Comparison of ENCODE assay signal across 8 cellular contexts in genomic region chr17:79074650-79075432, GRCh38. TPM values are rescaled to one million over a fixed set of nuclear protein-coding genes. Genes with fewer than 3 reads are reported as not detected.
A peak's percentile ranks its signal among the peaks of the same experiment; 100 is the strongest.
DNase-seq lines count a peak whose midpoint lies in the region; ATAC-seq and TF ChIP-seq lines count a peak whose summit lies in the region.

Gene ENGASE (plus strand): TSS chr17:79074824. CDS start chr17:79074945, 121 bp downstream.

- peak within 1 kb of the TSS; percentile 88 for H2AFZ ChIP-seq in DND-41 (ENCODE audit: low read depth, low read length)

- H3K27me3 ChIP-seq in DND-41 (ENCODE audit: insufficient read depth, low read length, poor library complexity) = no peaks in the 10 kb centered on the region
- no peaks in the 10 kb centered on the region for H3K27me3 ChIP-seq in RWPE2 (ENCODE audit: insufficient read depth, poor library complexity, severe bottlenecking)

- no peaks in the 10 kb centered on the region for H3K79me2 ChIP-seq in DND-41 (ENCODE audit: insufficient read depth, low read length)

- H3K4me3 ChIP-seq in DND-41 (ENCODE audit: low read depth in 1 of 2, low read length in 2 of 2) (peak within 1 kb of the TSS; percentile 32 to 62; a peak in 3 of 4 replicates), RWPE2 (ENCODE audit: severe bottlenecking) (peak within 1 kb of the TSS; percentile 93), fibroblast of pulmonary artery (replicated peaks; ENCODE audit: low read depth, low read length) (peak within 1 kb of the TSS; percentile 66)

- H3K27me3 Mint-ChIP-seq in activated T-helper 2 cell treated with anti-CD3 and anti-CD28 coated beads, Interferon-gamma antibody, Interleukin-2, Interleukin-4, amounts not matched to agents 10 μg/mL and 5 μg/mL and 100 μg/mL, durations not matched to agents 14 hours and 24 hours and 36 hours (ENCODE audit: low read depth) = peaks cover 3% of the 10 kb centered on the region
- peaks cover 0 to 3% of the 10 kb centered on the region in 2 donors for H3K27me3 Mint-ChIP-seq in natural killer cell (ENCODE audit: low read depth in 2 of 2)
- H3K27me3 Mint-ChIP-seq in stimulated activated naive B cell treated with anti-CD40 and anti-IgM and Interleukin-4, amounts not matched to agents 10 μg/mL and 1 μg/mL and 100 μg/mL, for 72 hours = peaks cover 0 to 4% of the 10 kb centered on the region in 2 donors

- no peaks in the 10 kb centered on the region for H3K9me3 ChIP-seq in DND-41 (ENCODE audit: insufficient read depth, low read length, severe bottlenecking)
- H3K9me3 ChIP-seq in RWPE2 (ENCODE audit: severe bottlenecking) = no peaks in the 10 kb centered on the region

- H3K9me3 Mint-ChIP-seq in activated T-helper 2 cell treated with anti-CD3 and anti-CD28 coated beads, Interferon-gamma antibody, Interleukin-2, Interleukin-4, amounts not matched to agents 10 μg/mL and 5 μg/mL and 100 μg/mL, durations not matched to agents 14 hours and 24 hours and 36 hours = no peaks in the 10 kb centered on the region
- H3K9me3 Mint-ChIP-seq in natural killer cell = no peaks in the 10 kb centered on the region
- H3K9me3 Mint-ChIP-seq in stimulated activated naive B cell treated with anti-CD40 and anti-IgM and Interleukin-4, amounts not matched to agents 10 μg/mL and 1 μg/mL and 100 μg/mL, for 72 hours = no peaks in the 10 kb centered on the region

- DNase-seq in DND-41 (peak; percentile 90), GOT3 (lab: John Stamatoyannopoulos, UW) (peak; percentile 78), LoVo (ENCODE audit: low spot score) (peak; percentile 96), RWPE2 (ENCODE audit: low spot score) (peak; percentile 93), fibroblast of pulmonary artery (ENCODE audit: low read depth) (peak; percentile 92), natural killer cell (peak; percentile 93)
- DNase-seq in activated T-helper 2 cell treated with anti-CD3 and anti-CD28 coated beads, Interferon-gamma antibody, Interleukin-2, Interleukin-4, amounts not matched to agents 10 μg/mL and 5 μg/mL and 100 μg/mL, durations not matched to agents 14 hours and 24 hours and 36 hours (ENCODE audit: low spot score) = peak; percentile 93
- DNase-seq in stimulated activated naive B cell treated with anti-CD40 and anti-IgM and Interleukin-4, amounts not matched to agents 10 μg/mL and 1 μg/mL and 100 μg/mL, for 72 hours = peak; percentile 90

- H3K27ac Mint-ChIP-seq in activated T-helper 2 cell treated with anti-CD3 and anti-CD28 coated beads, Interferon-gamma antibody, Interleukin-2, Interleukin-4, amounts not matched to agents 10 μg/mL and 5 μg/mL and 100 μg/mL, durations not matched to agents 14 hours and 24 hours and 36 hours = peak within 1 kb of the TSS; percentile 60
- H3K27ac Mint-ChIP-seq in natural killer cell = peak within 1 kb of the TSS; percentile 75 to 91
- H3K27ac Mint-ChIP-seq in stimulated activated naive B cell treated with anti-CD40 and anti-IgM and Interleukin-4, amounts not matched to agents 10 μg/mL and 1 μg/mL and 100 μg/mL, for 72 hours = peak within 1 kb of the TSS; percentile 82

- no peaks in the 10 kb centered on the region; the same call in 1 of the 2 replicates for H4K20me1 ChIP-seq in DND-41 (ENCODE audit: insufficient read depth, low read length)

- H3K4me1 ChIP-seq in DND-41 (ENCODE audit: insufficient read depth, low read length) = peaks cover 24% of the 10 kb centered on the region
- peaks cover 8% of the 10 kb centered on the region for H3K4me1 ChIP-seq in RWPE2 (ENCODE audit: insufficient read depth, poor library complexity, severe bottlenecking)

- peak within 1 kb of the TSS; percentile 70 for H3K9ac ChIP-seq in DND-41 (ENCODE audit: low read depth, low read length)

- H3K4me2 ChIP-seq in DND-41 (ENCODE audit: insufficient read depth, low read length) = peak within 1 kb of the TSS; percentile 73

- H3K4me3 Mint-ChIP-seq in activated T-helper 2 cell treated with anti-CD3 and anti-CD28 coated beads, Interferon-gamma antibody, Interleukin-2, Interleukin-4, amounts not matched to agents 10 μg/mL and 5 μg/mL and 100 μg/mL, durations not matched to agents 14 hours and 24 hours and 36 hours (ENCODE audit: low read depth) = peak within 1 kb of the TSS; percentile 82
- peak within 1 kb of the TSS; percentile 88 for H3K4me3 Mint-ChIP-seq in natural killer cell
- H3K4me3 Mint-ChIP-seq in stimulated activated naive B cell treated with anti-CD40 and anti-IgM and Interleukin-4, amounts not matched to agents 10 μg/mL and 1 μg/mL and 100 μg/mL, for 72 hours = peak within 1 kb of the TSS; percentile 92 to 96

- H3K4me1 Mint-ChIP-seq in activated T-helper 2 cell treated with anti-CD3 and anti-CD28 coated beads, Interferon-gamma antibody, Interleukin-2, Interleukin-4, amounts not matched to agents 10 μg/mL and 5 μg/mL and 100 μg/mL, durations not matched to agents 14 hours and 24 hours and 36 hours (ENCODE audit: low read depth) = peaks cover 7% of the 10 kb centered on the region
- peaks cover 10 to 21% of the 10 kb centered on the region in 2 donors for H3K4me1 Mint-ChIP-seq in natural killer cell
- H3K4me1 Mint-ChIP-seq in stimulated activated naive B cell treated with anti-CD40 and anti-IgM and Interleukin-4, amounts not matched to agents 10 μg/mL and 1 μg/mL and 100 μg/mL, for 72 hours = peaks cover 9 to 14% of the 10 kb centered on the region in 2 donors

- peaks cover 15% of the 10 kb centered on the region for H3K36me3 ChIP-seq in DND-41 (ENCODE audit: insufficient read depth, low read length)
- peaks cover 23% of the 10 kb centered on the region for H3K36me3 ChIP-seq in RWPE2 (ENCODE audit: low read depth)

- peak within 1 kb of the TSS; percentile 35; the same call in 1 of the 2 replicates for H3K27ac ChIP-seq in DND-41 (ENCODE audit: low read length)
- H3K27ac ChIP-seq in RWPE2 (ENCODE audit: poor library complexity, severe bottlenecking) = no peak within 1 kb of the TSS

- peaks cover 11% of the 10 kb centered on the region for H3K36me3 Mint-ChIP-seq in activated T-helper 2 cell treated with anti-CD3 and anti-CD28 coated beads, Interferon-gamma antibody, Interleukin-2, Interleukin-4, amounts not matched to agents 10 μg/mL and 5 μg/mL and 100 μg/mL, durations not matched to agents 14 hours and 24 hours and 36 hours (ENCODE audit: low read depth)
- H3K36me3 Mint-ChIP-seq in natural killer cell = no peaks in the 10 kb centered on the region
- peaks cover 13% of the 10 kb centered on the region in 2 donors for H3K36me3 Mint-ChIP-seq in stimulated activated naive B cell treated with anti-CD40 and anti-IgM and Interleukin-4, amounts not matched to agents 10 μg/mL and 1 μg/mL and 100 μg/mL, for 72 hours

- intact Hi-C loops in activated T-helper 2 cell treated with anti-CD3 and anti-CD28 coated beads, Interferon-gamma antibody, Interleukin-2, Interleukin-4, amounts not matched to agents 10 μg/mL and 5 μg/mL and 100 μg/mL, durations not matched to agents 14 hours and 24 hours and 36 hours (cut with micrococcal nuclease) = loop anchor here (1.0 to 5.0 kb wide), 2 partner anchors 10 to 317 kb away; no protein-coding TSS in a partner anchor
- intact Hi-C loops in natural killer cell (cut with micrococcal nuclease) = loop anchor here (1.0 to 2.0 kb wide), 2 partner anchors 16 to 66 kb away; partner anchors contain the start of gene CANT1

- ATAC-seq in DND-41 (ENCODE audit: insufficient read depth, low read depth) (peak; percentile 97), RWPE2 (ENCODE audit: low read depth) (peak; percentile 93), natural killer cell (peak; percentile 95 to 98 (median 95))
- ATAC-seq in stimulated activated naive B cell treated with anti-CD40 and anti-IgM and Interleukin-4, amounts not matched to agents 10 μg/mL and 1 μg/mL and 100 μg/mL, for 72 hours (replicated peaks) = peak; percentile 97

- TF ChIP-seq CTCF in DND-41 (IDR thresholded peaks at IDR 0.05; ENCODE audit: borderline replicate concordance, extremely low read depth, low read length, poor library complexity, severe bottlenecking) = no peak
- TF ChIP-seq CTCF in RWPE2 (IDR thresholded peaks at IDR 0.05; ENCODE audit: poor library complexity, severe bottlenecking) = no peak
- TF ChIP-seq CTCF in fibroblast of pulmonary artery (IDR thresholded peaks at IDR 0.05; ENCODE audit: low read length, missing control alignments) = no peak
- TF ChIP-seq CTCF in natural killer cell (IDR thresholded peaks at IDR 0.05) = no peak

RNA-seq across cellular contexts. Expression of gene ENGASE, which starts in this region (rescaled TPM):
- total RNA-seq in activated T-helper 2 cell treated with anti-CD3 and anti-CD28 coated beads, Interferon-gamma antibody, Interleukin-2, Interleukin-4, amounts not matched to agents 10 μg/mL and 5 μg/mL and 100 μg/mL, durations not matched to agents 14 hours and 24 hours and 36 hours = 51.0 and 51.4 TPM in 2 replicates
- total RNA-seq in natural killer cell = 10 to 100 TPM; 56.0 to 86.4 (median 56.9) TPM
